ENCODE assay signal across 9 cellular contexts in genomic region chr15:49876401-49877038, GRCh38.
A peak's percentile ranks its signal among the peaks of the same experiment; 100 is the strongest.
DNase-seq lines count a peak whose midpoint lies in the region; TF ChIP-seq lines count a peak whose summit lies in the region.
"Had no signal": no experiment of that assay in that cellular context is flagged by ENCODE, and none has a peak within 500 bp of the region (broad histone marks: within the 10 kb centered on the region; RNA-seq: fewer than 3 reads in every experiment).

No MANE protein-coding gene starts in this region.

- in situ Hi-C loops in G401 (cut with HindIII; ENCODE audit: low sequenced_read_pairs) = no loop called here

- peak; percentile 12 for DNase-seq in RKO (ENCODE audit: low spot score)
- DNase-seq in left ventricle myocardium inferior = peak; percentile 19
- DNase-seq in retinal pigment epithelial cell (ENCODE audit: low read depth) = no peak
- DNase-seq in stimulated activated CD4-positive, alpha-beta T cell treated with anti-CD3 and anti-CD28 coated beads, Interleukin-15, amount 100 ng/mL, for 24 hours = no peak
- no peak for DNase-seq in G401 (ENCODE audit: low spot score)
- DNase-seq in H4 (ENCODE audit: low spot score) = no peak
- DNase-seq in hepatic stellate cell (ENCODE audit: low spot score) = no peak
- DNase-seq: activated effector memory CD4-positive, alpha-beta T cell treated with Interleukin-2 at 50 U/mL for 16 hours had no signal

- H3K4me3 ChIP-seq in left ventricle myocardium inferior (peak overlapping the region; percentile 26), retinal pigment epithelial cell (ENCODE audit: low read length) (no peak overlapping the region)

- H3K27me3 ChIP-seq in left ventricle myocardium inferior (ENCODE audit: low read depth) = no peaks in the 10 kb centered on the region

- peaks cover 28% of the 10 kb centered on the region for H3K4me1 ChIP-seq in left ventricle myocardium inferior

- TF ChIP-seq CTCF in GM12872 (IDR thresholded peaks at IDR 0.05; ENCODE audit: insufficient read depth, low read depth, low read length) (peak; percentile 56), left ventricle myocardium inferior (IDR thresholded peaks at IDR 0.05; ENCODE audit: borderline replicate concordance) (peak; percentile 67), retinal pigment epithelial cell (conservative IDR thresholded peaks at IDR 0.05; ENCODE audit: low read depth, low read length) (peak; percentile 8)

- intact Hi-C loops in left ventricle myocardium inferior (cut with micrococcal nuclease) = no loop called here

- no peaks in the 10 kb centered on the region for H3K9me3 ChIP-seq in left ventricle myocardium inferior (replicated peaks)

- H3K27ac ChIP-seq in left ventricle myocardium inferior (replicated peaks) = peak overlapping the region; percentile 83

- H3K36me3 ChIP-seq in left ventricle myocardium inferior = no peaks in the 10 kb centered on the region

Comparison
In these comparisons a context has a peak if more than half of its experiments do, and no peak if none do; other contexts are left out.
1. CTCF ChIP-seq: peak in every context shown above with its lines; median percentile 67 in left ventricle myocardium inferior; 56 in GM12872; 8 in retinal pigment epithelial cell.
2. DNase-seq: peak in RKO (single experiment) and left ventricle myocardium inferior (single experiment); none in retinal pigment epithelial cell (single experiment), stimulated activated CD4-positive, alpha-beta T cell treated with anti-CD3 and anti-CD28 coated beads, Interleukin-15, amount 100 ng/mL, for 24 hours (single experiment), G401 (single experiment), H4 (single experiment) and hepatic stellate cell (single experiment).